Comparison of ENCODE assay signal across 1 cellular context in the genomic region with DNA sequence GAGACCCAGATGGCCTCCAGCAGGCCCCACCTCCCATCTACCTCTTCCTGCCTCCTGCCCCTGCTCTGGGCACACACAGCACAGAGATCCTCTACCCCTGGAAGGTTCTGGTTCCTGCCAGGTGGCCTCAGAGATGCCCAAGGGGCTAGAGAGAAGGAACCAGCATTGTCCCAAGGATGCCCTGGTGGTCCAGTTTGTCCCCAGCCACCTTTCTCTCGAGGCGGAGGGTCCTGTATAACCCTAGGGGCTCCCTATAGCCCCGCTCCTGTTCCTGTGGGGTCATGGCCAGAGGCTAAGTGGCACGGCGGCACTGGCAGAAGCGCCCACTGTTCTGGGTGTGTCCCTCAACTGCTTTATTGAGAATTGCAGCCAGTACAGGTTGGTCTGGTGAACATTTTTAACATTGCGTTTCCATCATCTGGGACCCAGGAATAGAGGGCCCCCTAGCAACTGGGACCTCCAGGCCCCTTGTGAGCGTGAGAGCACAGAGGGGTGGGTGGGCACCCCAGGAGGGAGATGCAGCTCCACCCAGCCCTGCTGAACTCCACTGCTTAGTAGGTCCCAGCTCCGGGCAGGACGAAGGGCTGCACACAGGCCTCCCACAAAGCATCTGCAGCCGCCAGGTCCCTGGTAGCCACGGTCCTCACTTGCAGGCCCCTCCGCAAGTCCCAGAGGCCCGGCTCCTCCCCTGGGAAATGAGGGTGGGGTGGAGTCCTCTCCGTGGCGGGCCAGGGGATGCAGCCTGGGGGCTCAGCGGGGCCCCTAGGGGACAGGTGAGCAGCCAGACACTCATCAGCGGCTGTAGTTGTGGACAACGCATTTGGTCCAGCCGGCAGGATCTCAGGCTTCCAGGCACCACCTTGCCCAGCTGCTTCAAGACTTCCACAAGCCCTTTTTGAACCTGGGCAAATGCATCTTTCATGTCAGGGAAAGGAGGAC.
TF ChIP-seq lines count a peak whose summit lies in the region.

No MANE protein-coding gene starts in this region.

TF ChIP-seq in SK-N-SH, 30 proteins besides CTCF, POLR2A, EP300 and RAD21 (continued from another document):
- TF ChIP-seq, protein P1, sequence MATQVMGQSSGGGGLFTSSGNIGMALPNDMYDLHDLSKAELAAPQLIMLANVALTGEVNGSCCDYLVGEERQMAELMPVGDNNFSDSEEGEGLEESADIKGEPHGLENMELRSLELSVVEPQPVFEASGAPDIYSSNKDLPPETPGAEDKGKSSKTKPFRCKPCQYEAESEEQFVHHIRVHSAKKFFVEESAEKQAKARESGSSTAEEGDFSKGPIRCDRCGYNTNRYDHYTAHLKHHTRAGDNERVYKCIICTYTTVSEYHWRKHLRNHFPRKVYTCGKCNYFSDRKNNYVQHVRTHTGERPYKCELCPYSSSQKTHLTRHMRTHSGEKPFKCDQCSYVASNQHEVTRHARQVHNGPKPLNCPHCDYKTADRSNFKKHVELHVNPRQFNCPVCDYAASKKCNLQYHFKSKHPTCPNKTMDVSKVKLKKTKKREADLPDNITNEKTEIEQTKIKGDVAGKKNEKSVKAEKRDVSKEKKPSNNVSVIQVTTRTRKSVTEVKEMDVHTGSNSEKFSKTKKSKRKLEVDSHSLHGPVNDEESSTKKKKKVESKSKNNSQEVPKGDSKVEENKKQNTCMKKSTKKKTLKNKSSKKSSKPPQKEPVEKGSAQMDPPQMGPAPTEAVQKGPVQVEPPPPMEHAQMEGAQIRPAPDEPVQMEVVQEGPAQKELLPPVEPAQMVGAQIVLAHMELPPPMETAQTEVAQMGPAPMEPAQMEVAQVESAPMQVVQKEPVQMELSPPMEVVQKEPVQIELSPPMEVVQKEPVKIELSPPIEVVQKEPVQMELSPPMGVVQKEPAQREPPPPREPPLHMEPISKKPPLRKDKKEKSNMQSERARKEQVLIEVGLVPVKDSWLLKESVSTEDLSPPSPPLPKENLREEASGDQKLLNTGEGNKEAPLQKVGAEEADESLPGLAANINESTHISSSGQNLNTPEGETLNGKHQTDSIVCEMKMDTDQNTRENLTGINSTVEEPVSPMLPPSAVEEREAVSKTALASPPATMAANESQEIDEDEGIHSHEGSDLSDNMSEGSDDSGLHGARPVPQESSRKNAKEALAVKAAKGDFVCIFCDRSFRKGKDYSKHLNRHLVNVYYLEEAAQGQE (IDR thresholded peaks at IDR 0.05; ENCODE audit: low read depth, low read length) = no peak
- TF ChIP-seq JUND (IDR thresholded peaks at IDR 0.05) = no peak
- no peak for TF ChIP-seq YY1 (IDR thresholded peaks at IDR 0.05; ENCODE audit: low read depth)
- no peak for TF ChIP-seq TCF12 (IDR thresholded peaks at IDR 0.05)
